Comparison of ENCODE assay signal across 11 cellular contexts in genomic region chr11:117823941-117824420, GRCh38. TPM values are rescaled to one million over a fixed set of nuclear protein-coding genes. Genes with fewer than 3 reads are reported as not detected.
DNase-seq lines count a peak whose midpoint lies in the region; ATAC-seq and TF ChIP-seq lines count a peak whose summit lies in the region.
"Had no signal": no experiment of that assay in that cellular context is flagged by ENCODE, and none has a peak within 500 bp of the region (broad histone marks: within the 10 kb centered on the region; RNA-seq: fewer than 3 reads in every experiment).

No MANE protein-coding gene starts in this region.

- POLR2A ChIA-PET in PC-9 (lab: Charles Lee; ENCODE audit: unreplicated experiment): no interaction called here

- no peaks in the 10 kb centered on the region for H3K36me3 ChIP-seq in mucosa of rectum (ENCODE audit: control insufficient read depth in 2 of 2, insufficient read depth in 2 of 2, low read length in 2 of 2)
- H3K36me3 ChIP-seq in PC-9 (ENCODE audit: low read depth): no peaks in the 10 kb centered on the region

- TF ChIP-seq CTCF in dorsolateral prefrontal cortex (IDR thresholded peaks at IDR 0.05 in 54 of 56, conservative IDR thresholded peaks at IDR 0.05 in 2 of 56; ENCODE audit: low read depth in 1 of 56, partially characterized antibody in 56 of 56) (no peak), PC-9 (conservative IDR thresholded peaks at IDR 0.05) (no peak)

- no peaks in the 10 kb centered on the region for H3K9me2 ChIP-seq in PC-9 (ENCODE audit: insufficient read depth)

- peak overlapping the region; percentile 30 for H3K27ac Mint-ChIP-seq in activated naive CD4-positive, alpha-beta T cell treated with anti-CD3 and anti-CD28 coated beads, Interleukin-2, amount 50 U/mL, for 24 hours

- no peaks in the 10 kb centered on the region for H4K20me1 ChIP-seq in PC-9 (ENCODE audit: insufficient read depth)

- no peak overlapping the region for H3K9ac ChIP-seq in mucosa of rectum (ENCODE audit: low read depth in 1 of 2, low read length in 2 of 2)

- H3K4me3 Mint-ChIP-seq in activated naive CD4-positive, alpha-beta T cell treated with anti-CD3 and anti-CD28 coated beads, Interleukin-2, amount 50 U/mL, for 24 hours: no peak overlapping the region

- H3K4me1 Mint-ChIP-seq in activated naive CD4-positive, alpha-beta T cell treated with anti-CD3 and anti-CD28 coated beads, Interleukin-2, amount 50 U/mL, for 24 hours: peaks cover 65% of the 10 kb centered on the region

- H3K27me3 Mint-ChIP-seq in activated naive CD4-positive, alpha-beta T cell treated with anti-CD3 and anti-CD28 coated beads, Interleukin-2, amount 50 U/mL, for 24 hours: no peaks in the 10 kb centered on the region

- H3K27me3 ChIP-seq in dorsolateral prefrontal cortex (peaks cover 0 to 8% (median 0%) of the 10 kb centered on the region in 45 donors), mucosa of rectum (ENCODE audit: control insufficient read depth in 2 of 2, insufficient read depth in 2 of 2, low read length in 2 of 2) (no peaks in the 10 kb centered on the region), PC-9 (ENCODE audit: insufficient read depth, low read depth) (peaks cover 32% of the 10 kb centered on the region)

- H3K27ac ChIP-seq in dorsolateral prefrontal cortex: peak overlapping the region in 8 of 59 donors; percentile 13 to 48 (median 16)
- H3K27ac ChIP-seq in mucosa of rectum (ENCODE audit: low read depth in 2 of 2, low read length in 2 of 2): peak overlapping the region; percentile 63 to 71
- H3K27ac ChIP-seq in PC-9: no peak overlapping the region
- H3K27ac ChIP-seq: VCaP had no signal

- no peak for DNase-seq in activated naive CD4-positive, alpha-beta T cell treated with anti-CD3 and anti-CD28 coated beads, Interleukin-2, amount 50 U/mL, for 16 hours
- DNase-seq in dorsolateral prefrontal cortex (peak in 6 of 10 donors; percentile 6 to 36 (median 21)), NCI-H1048 (lab: John Stamatoyannopoulos, UW) (no peak), PC-9 (no peak), NCI-H1092 (lab: John Stamatoyannopoulos, UW) (no peak)
- DNase-seq: EL, NCI-H1092 treated with DMSO at 0.1 percent for 48 hours had no signal

- no peaks in the 10 kb centered on the region for H3K9me3 Mint-ChIP-seq in activated naive CD4-positive, alpha-beta T cell treated with anti-CD3 and anti-CD28 coated beads, Interleukin-2, amount 50 U/mL, for 24 hours

- BruUV-seq in PC-9 (replicated peaks; lab: Mats Ljungman, UMichigan): no TSS peak

- no peaks in the 10 kb centered on the region for H3F3A ChIP-seq in PC-9 (ENCODE audit: insufficient read depth, low read depth)

- H3K4me3 ChIP-seq in dorsolateral prefrontal cortex (no peak overlapping the region), mucosa of rectum (ENCODE audit: low read length in 2 of 2) (no peak overlapping the region), PC-9 (no peak overlapping the region)

- CTCF ChIA-PET in PC-9 (lab: Charles Lee): interaction anchor here (1.5 to 2.0 kb wide), 2 partner anchors 123 to 398 kb away, joined by 3 to 7 read pairs; no protein-coding TSS in a partner anchor

- H3K4me1 ChIP-seq in mucosa of rectum (ENCODE audit: control insufficient read depth in 2 of 2, insufficient read depth in 2 of 2, low read length in 2 of 2) (peaks cover 13 to 38% of the 10 kb centered on the region in 2 donors), PC-9 (replicated peaks; ENCODE audit: insufficient read depth) (peaks cover 7% of the 10 kb centered on the region; the same call in 1 of the 2 replicates)

- intact Hi-C loops in dorsolateral prefrontal cortex (cut with DNase I): loop anchor here (5.0 kb wide), 2 partner anchors 123 to 228 kb away; no protein-coding TSS in a partner anchor
- intact Hi-C loops in PC-9 (cut with micrococcal nuclease; ENCODE audit: unreplicated experiment): loop anchor here (1.0 to 10.0 kb wide), 2 partner anchors 123 to 741 kb away; partner anchors contain the start of gene IFT46

- no peaks in the 10 kb centered on the region for H3K79me2 ChIP-seq in PC-9 (ENCODE audit: low read depth)

- H3K36me3 Mint-ChIP-seq in activated naive CD4-positive, alpha-beta T cell treated with anti-CD3 and anti-CD28 coated beads, Interleukin-2, amount 50 U/mL, for 24 hours: no peaks in the 10 kb centered on the region

- H3K9me3 ChIP-seq in mucosa of rectum (ENCODE audit: control insufficient read depth in 2 of 2, low read length in 2 of 2) (no peaks in the 10 kb centered on the region), PC-9 (ENCODE audit: insufficient read depth, low read depth) (no peaks in the 10 kb centered on the region)

- no peak overlapping the region for H3K4me2 ChIP-seq in PC-9

- no peak overlapping the region for H2AFZ ChIP-seq in PC-9

- no peak for ATAC-seq in HG03439 (IDR thresholded peaks at IDR 0.05; ENCODE audit: unreplicated experiment)

RNA-seq across cellular contexts. Expression of gene FXYD2, which starts 0.6 kb away (rescaled TPM):
- 10 to 100 TPM in 5 of 120 experiments, 1 to 10 TPM in 115; 1.5 to 14.9 (median 4.6) TPM for total RNA-seq in dorsolateral prefrontal cortex
- total RNA-seq in PC-9 (2021): not detected in 2 replicates

RNA-seq across cellular contexts. Expression of gene DSCAML1, which starts 27.0 kb away (rescaled TPM):
- total RNA-seq in dorsolateral prefrontal cortex: 10 to 100 TPM; 16.1 to 61.7 (median 35.6) TPM
- total RNA-seq in PC-9 (2021): not detected in 2 replicates

RNA-seq across cellular contexts. Expression of gene FXYD6, which starts 52.5 kb away (rescaled TPM):
- total RNA-seq in dorsolateral prefrontal cortex: 100 to 1,000 TPM; 188 to 567 (median 374) TPM
- 0.20 and 0.48 TPM in 2 replicates for total RNA-seq in PC-9 (2021)

Comparison
In these comparisons a context has a peak if more than half of its experiments do, and no peak if none do; other contexts are left out.
1. DNase-seq: peak in dorsolateral prefrontal cortex (6 of 10); none in activated naive CD4-positive, alpha-beta T cell treated with anti-CD3 and anti-CD28 coated beads, Interleukin-2, amount 50 U/mL, for 16 hours (single experiment), NCI-H1048 (single experiment), PC-9 (0 of 2) and NCI-H1092 (single experiment).
2. RNA of gene DSCAML1, which starts 27.0 kb away (total RNA-seq): 16.1 to 61.7 TPM in dorsolateral prefrontal cortex; not detected in PC-9; every median in the first group is over 10 times any median in the second.
3. RNA of gene FXYD6, which starts 52.5 kb away (total RNA-seq): 188 to 567 TPM in dorsolateral prefrontal cortex; 0.20 to 0.48 TPM in PC-9; every median in the first group is over 100 times any median in the second.